Comparison of ENCODE assay signal across 2 cellular contexts in genomic region chr2:18662689-18663088, GRCh38.
TF ChIP-seq lines count a peak whose summit lies in the region.

No MANE protein-coding gene starts in this region.

TF ChIP-seq in GM23338, 12 proteins besides CTCF, POLR2A, EP300 and RAD21 (continued from another document):
- TF ChIP-seq ETS1 (IDR thresholded peaks at IDR 0.05) (no peak), JUNB (IDR thresholded peaks at IDR 0.05; ENCODE audit: unreplicated experiment) (no peak), CREB1 (CRISPR knock-in tag; IDR thresholded peaks at IDR 0.05; ENCODE audit: low read depth) (no peak), NANOG (IDR thresholded peaks at IDR 0.05; ENCODE audit: borderline replicate concordance) (no peak), EZH2phosphoT487 (IDR thresholded peaks at IDR 0.05; ENCODE audit: unreplicated experiment) (no peak), EZH2 (IDR thresholded peaks at IDR 0.05; ENCODE audit: low read depth, unreplicated experiment) (no peak), ZNF114 (CRISPR knock-in tag; IDR thresholded peaks at IDR 0.05) (no peak), ZNF331 (CRISPR knock-in tag; IDR thresholded peaks at IDR 0.05; ENCODE audit: low read depth) (no peak), STAT1 (IDR thresholded peaks at IDR 0.05; ENCODE audit: unreplicated experiment) (no peak)
- TF ChIP-seq, protein P1, sequence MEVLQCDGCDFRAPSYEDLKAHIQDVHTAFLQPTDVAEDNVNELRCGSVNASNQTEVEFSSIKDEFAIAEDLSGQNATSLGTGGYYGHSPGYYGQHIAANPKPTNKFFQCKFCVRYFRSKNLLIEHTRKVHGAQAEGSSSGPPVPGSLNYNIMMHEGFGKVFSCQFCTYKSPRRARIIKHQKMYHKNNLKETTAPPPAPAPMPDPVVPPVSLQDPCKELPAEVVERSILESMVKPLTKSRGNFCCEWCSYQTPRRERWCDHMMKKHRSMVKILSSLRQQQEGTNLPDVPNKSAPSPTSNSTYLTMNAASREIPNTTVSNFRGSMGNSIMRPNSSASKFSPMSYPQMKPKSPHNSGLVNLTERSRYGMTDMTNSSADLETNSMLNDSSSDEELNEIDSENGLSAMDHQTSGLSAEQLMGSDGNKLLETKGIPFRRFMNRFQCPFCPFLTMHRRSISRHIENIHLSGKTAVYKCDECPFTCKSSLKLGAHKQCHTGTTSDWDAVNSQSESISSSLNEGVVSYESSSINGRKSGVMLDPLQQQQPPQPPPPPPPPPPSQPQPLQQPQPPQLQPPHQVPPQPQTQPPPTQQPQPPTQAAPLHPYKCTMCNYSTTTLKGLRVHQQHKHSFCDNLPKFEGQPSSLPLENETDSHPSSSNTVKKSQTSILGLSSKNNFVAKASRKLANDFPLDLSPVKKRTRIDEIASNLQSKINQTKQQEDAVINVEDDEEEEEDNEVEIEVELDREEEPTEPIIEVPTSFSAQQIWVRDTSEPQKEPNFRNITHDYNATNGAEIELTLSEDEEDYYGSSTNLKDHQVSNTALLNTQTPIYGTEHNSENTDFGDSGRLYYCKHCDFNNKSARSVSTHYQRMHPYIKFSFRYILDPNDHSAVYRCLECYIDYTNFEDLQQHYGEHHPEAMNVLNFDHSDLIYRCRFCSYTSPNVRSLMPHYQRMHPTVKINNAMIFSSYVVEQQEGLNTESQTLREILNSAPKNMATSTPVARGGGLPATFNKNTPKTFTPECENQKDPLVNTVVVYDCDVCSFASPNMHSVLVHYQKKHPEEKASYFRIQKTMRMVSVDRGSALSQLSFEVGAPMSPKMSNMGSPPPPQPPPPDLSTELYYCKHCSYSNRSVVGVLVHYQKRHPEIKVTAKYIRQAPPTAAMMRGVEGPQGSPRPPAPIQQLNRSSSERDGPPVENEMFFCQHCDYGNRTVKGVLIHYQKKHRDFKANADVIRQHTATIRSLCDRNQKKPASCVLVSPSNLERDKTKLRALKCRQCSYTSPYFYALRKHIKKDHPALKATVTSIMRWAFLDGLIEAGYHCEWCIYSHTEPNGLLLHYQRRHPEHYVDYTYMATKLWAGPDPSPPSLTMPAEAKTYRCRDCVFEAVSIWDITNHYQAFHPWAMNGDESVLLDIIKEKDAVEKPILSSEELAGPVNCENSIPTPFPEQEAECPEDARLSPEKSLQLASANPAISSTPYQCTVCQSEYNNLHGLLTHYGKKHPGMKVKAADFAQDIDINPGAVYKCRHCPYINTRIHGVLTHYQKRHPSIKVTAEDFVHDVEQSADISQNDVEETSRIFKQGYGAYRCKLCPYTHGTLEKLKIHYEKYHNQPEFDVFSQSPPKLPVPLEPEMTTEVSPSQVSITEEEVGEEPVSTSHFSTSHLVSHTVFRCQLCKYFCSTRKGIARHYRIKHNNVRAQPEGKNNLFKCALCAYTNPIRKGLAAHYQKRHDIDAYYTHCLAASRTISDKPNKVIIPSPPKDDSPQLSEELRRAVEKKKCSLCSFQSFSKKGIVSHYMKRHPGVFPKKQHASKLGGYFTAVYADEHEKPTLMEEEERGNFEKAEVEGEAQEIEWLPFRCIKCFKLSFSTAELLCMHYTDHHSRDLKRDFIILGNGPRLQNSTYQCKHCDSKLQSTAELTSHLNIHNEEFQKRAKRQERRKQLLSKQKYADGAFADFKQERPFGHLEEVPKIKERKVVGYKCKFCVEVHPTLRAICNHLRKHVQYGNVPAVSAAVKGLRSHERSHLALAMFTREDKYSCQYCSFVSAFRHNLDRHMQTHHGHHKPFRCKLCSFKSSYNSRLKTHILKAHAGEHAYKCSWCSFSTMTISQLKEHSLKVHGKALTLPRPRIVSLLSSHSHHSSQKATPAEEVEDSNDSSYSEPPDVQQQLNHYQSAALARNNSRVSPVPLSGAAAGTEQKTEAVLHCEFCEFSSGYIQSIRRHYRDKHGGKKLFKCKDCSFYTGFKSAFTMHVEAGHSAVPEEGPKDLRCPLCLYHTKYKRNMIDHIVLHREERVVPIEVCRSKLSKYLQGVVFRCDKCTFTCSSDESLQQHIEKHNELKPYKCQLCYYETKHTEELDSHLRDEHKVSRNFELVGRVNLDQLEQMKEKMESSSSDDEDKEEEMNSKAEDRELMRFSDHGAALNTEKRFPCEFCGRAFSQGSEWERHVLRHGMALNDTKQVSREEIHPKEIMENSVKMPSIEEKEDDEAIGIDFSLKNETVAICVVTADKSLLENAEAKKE (CRISPR knock-in tag; IDR thresholded peaks at IDR 0.05): no peak

TF ChIP-seq in SK-N-SH treated with all-trans-retinoic acid at 6 μM for 48 hours, 23 proteins besides CTCF, POLR2A, EP300 and RAD21 (continued from another document):
- no peak for TF ChIP-seq CREB5 (CRISPR knock-in tag; IDR thresholded peaks at IDR 0.05; ENCODE audit: low read depth)
- no peak for TF ChIP-seq TCF4 (CRISPR knock-in tag; IDR thresholded peaks at IDR 0.05; ENCODE audit: borderline replicate concordance)
- TF ChIP-seq SNAI2 (CRISPR knock-in tag; IDR thresholded peaks at IDR 0.05): no peak
- TF ChIP-seq ESRRG (CRISPR knock-in tag; IDR thresholded peaks at IDR 0.05): no peak
- no peak for TF ChIP-seq RARB (CRISPR knock-in tag; IDR thresholded peaks at IDR 0.05)
- no peak for TF ChIP-seq PPARA (CRISPR knock-in tag; IDR thresholded peaks at IDR 0.05; ENCODE audit: borderline replicate concordance)
- TF ChIP-seq, protein P2, sequence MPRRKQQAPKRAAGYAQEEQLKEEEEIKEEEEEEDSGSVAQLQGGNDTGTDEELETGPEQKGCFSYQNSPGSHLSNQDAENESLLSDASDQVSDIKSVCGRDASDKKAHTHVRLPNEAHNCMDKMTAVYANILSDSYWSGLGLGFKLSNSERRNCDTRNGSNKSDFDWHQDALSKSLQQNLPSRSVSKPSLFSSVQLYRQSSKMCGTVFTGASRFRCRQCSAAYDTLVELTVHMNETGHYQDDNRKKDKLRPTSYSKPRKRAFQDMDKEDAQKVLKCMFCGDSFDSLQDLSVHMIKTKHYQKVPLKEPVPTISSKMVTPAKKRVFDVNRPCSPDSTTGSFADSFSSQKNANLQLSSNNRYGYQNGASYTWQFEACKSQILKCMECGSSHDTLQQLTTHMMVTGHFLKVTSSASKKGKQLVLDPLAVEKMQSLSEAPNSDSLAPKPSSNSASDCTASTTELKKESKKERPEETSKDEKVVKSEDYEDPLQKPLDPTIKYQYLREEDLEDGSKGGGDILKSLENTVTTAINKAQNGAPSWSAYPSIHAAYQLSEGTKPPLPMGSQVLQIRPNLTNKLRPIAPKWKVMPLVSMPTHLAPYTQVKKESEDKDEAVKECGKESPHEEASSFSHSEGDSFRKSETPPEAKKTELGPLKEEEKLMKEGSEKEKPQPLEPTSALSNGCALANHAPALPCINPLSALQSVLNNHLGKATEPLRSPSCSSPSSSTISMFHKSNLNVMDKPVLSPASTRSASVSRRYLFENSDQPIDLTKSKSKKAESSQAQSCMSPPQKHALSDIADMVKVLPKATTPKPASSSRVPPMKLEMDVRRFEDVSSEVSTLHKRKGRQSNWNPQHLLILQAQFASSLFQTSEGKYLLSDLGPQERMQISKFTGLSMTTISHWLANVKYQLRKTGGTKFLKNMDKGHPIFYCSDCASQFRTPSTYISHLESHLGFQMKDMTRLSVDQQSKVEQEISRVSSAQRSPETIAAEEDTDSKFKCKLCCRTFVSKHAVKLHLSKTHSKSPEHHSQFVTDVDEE (CRISPR knock-in tag; IDR thresholded peaks at IDR 0.05): no peak
- no peak for TF ChIP-seq OSR1 (CRISPR knock-in tag; IDR thresholded peaks at IDR 0.05)
- no peak for TF ChIP-seq CSDC2 (CRISPR knock-in tag; IDR thresholded peaks at IDR 0.05)
- TF ChIP-seq ZFP3 (CRISPR knock-in tag; IDR thresholded peaks at IDR 0.05): no peak
- no peak for TF ChIP-seq ZNF8 (CRISPR knock-in tag; IDR thresholded peaks at IDR 0.05)
- no peak for TF ChIP-seq ZFP30 (CRISPR knock-in tag; IDR thresholded peaks at IDR 0.05)
- TF ChIP-seq, protein P3, sequence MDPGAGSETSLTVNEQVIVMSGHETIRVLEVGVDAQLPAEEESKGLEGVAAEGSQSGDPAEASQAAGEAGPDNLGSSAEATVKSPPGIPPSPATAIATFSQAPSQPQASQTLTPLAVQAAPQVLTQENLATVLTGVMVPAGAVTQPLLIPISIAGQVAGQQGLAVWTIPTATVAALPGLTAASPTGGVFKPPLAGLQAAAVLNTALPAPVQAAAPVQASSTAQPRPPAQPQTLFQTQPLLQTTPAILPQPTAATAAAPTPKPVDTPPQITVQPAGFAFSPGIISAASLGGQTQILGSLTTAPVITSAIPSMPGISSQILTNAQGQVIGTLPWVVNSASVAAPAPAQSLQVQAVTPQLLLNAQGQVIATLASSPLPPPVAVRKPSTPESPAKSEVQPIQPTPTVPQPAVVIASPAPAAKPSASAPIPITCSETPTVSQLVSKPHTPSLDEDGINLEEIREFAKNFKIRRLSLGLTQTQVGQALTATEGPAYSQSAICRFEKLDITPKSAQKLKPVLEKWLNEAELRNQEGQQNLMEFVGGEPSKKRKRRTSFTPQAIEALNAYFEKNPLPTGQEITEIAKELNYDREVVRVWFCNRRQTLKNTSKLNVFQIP (CRISPR knock-in tag; IDR thresholded peaks at IDR 0.05; ENCODE audit: borderline replicate concordance, low read depth): no peak
- TF ChIP-seq ZNF70 (CRISPR knock-in tag; IDR thresholded peaks at IDR 0.05): no peak
- TF ChIP-seq TOX (CRISPR knock-in tag; IDR thresholded peaks at IDR 0.05; ENCODE audit: borderline replicate concordance): no peak
- TF ChIP-seq GLIS3 (CRISPR knock-in tag; IDR thresholded peaks at IDR 0.05): no peak
